15 cellular contexts compared by ENCODE assay signal in the genomic region with DNA sequence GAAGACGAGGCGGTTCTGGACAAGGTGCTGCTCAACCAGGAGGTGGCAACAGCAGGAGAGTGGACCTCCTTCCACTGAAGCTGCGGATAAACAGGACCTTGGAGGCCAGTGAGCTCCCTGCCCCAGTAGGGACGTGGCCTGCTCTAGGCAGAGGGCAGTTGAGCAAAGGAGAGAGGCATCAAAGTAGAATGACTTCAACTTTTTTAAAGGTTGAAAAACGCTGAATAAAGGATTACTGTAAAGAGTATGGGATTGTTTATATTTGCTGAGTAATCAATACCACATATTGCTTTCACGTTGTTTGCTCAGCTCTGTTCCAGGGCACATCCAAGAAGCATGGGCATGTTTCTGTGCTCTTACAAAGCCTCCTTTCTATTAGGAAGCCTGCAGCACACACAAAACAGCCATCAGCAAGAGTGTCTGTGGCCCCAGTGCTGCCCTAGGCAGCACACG. TPM values are rescaled to one million over a fixed set of nuclear protein-coding genes. Genes with fewer than 3 reads are reported as not detected.
A peak's percentile ranks its signal among the peaks of the same experiment; 100 is the strongest.
DNase-seq lines count a peak whose midpoint lies in the region; TF ChIP-seq lines count a peak whose summit lies in the region.
"Had no signal": no experiment of that assay in that cellular context is flagged by ENCODE, and none has a peak within 500 bp of the region (broad histone marks: within the 10 kb centered on the region; RNA-seq: fewer than 3 reads in every experiment).

No MANE protein-coding gene starts in this region.

- H3K4me1 ChIP-seq in Caco-2 (peaks cover 69% of the 10 kb centered on the region), endodermal cell (ENCODE audit: control insufficient read depth, insufficient read depth, low read length) (peaks cover 25% of the 10 kb centered on the region), mesendoderm (ENCODE audit: control insufficient read depth, low read depth, low read length) (peaks cover 3% of the 10 kb centered on the region)
- H3K4me1 ChIP-seq: parathyroid adenoma had no signal

- H3K27ac Mint-ChIP-seq in Caco-2 (ENCODE audit: unreplicated experiment) (peak overlapping the region; percentile 93), endodermal cell (no peak overlapping the region)
- no peak overlapping the region for H3K27ac Mint-ChIP-seq in activated naive CD4-positive, alpha-beta T cell treated with anti-CD3 and anti-CD28 coated beads for 36 hours

- 85 to 93% methylated on average over 5 to 7 of the region's 7 CpGs for WGBS in endodermal cell (ENCODE audit: insufficient coverage in 1 of 2, insufficient read length in 1 of 2), 2 experiments
- WGBS in mesendoderm (ENCODE audit: extremely low coverage, insufficient coverage, low lambda C conversion rate) = no CpG with 5 or more reads among the region's 7 CpGs

- no peak overlapping the region for H4K8ac ChIP-seq in mesendoderm (ENCODE audit: low read depth, low read length)

- H3K56ac ChIP-seq in mesendoderm (ENCODE audit: low read length) = no peak overlapping the region

- H3K4me3 ChIP-seq in Caco-2 (ENCODE audit: low read depth, low read length) (no peak overlapping the region), endodermal cell (ENCODE audit: low read length) (no peak overlapping the region), mesendoderm (ENCODE audit: low read length) (no peak overlapping the region)
- H3K4me3 ChIP-seq: smooth muscle cell, thyroid gland had no signal

- DNase-seq in Caco-2 (peak in 1 of 2 experiments; percentile 55), NCI-H146 treated with DMSO at 0.1 percent for 48 hours (lab: John Stamatoyannopoulos, UW; ENCODE audit: unreplicated experiment) (peak; percentile 35), endodermal cell (peak; percentile 41), mesendoderm (peak; percentile 13), T-helper 1 cell (no peak), UCSD-AML1 (lab: John Stamatoyannopoulos, UW; ENCODE audit: unreplicated experiment) (no peak), GF-D8 (lab: John Stamatoyannopoulos, UW) (no peak)
- DNase-seq in activated naive CD4-positive, alpha-beta T cell treated with anti-CD3 and anti-CD28 coated beads for 36 hours = no peak
- DNase-seq: Calu3; effector CD8-positive, alpha-beta T cell; left ventricle myocardium superior; T-helper 2 cell had no signal

- H3K36me3 Mint-ChIP-seq in Caco-2 (ENCODE audit: insufficient read depth, unreplicated experiment) = peaks cover 35% of the 10 kb centered on the region
- H3K36me3 Mint-ChIP-seq in endodermal cell (ENCODE audit: low read depth) = no peaks in the 10 kb centered on the region
- H3K36me3 Mint-ChIP-seq in activated naive CD4-positive, alpha-beta T cell treated with anti-CD3 and anti-CD28 coated beads for 36 hours (ENCODE audit: low read depth) = no peaks in the 10 kb centered on the region

- H3K18ac ChIP-seq in mesendoderm (ENCODE audit: low read length) = no peak overlapping the region

- H4K5ac ChIP-seq in mesendoderm (ENCODE audit: low read length) = no peak overlapping the region

- H3K4me2 ChIP-seq in mesendoderm (ENCODE audit: low read length) = no peak overlapping the region
- H3K4me2 ChIP-seq: smooth muscle cell had no signal

- H3K27ac ChIP-seq in endodermal cell (ENCODE audit: low read depth, low read length) (no peak overlapping the region), mesendoderm (ENCODE audit: low read depth, low read length) (no peak overlapping the region)
- H3K27ac ChIP-seq: parathyroid adenoma had no signal

- H3K9ac ChIP-seq in endodermal cell (ENCODE audit: extremely low read depth, low read length, poor library complexity, severe bottlenecking) (no peak overlapping the region), mesendoderm (ENCODE audit: low read length) (no peak overlapping the region)
- H3K9ac ChIP-seq: parathyroid adenoma had no signal

- CTCF ChIA-PET in Caco-2 (lab: Charles Lee) = interaction anchor here (0.6 to 2.3 kb wide), 4 partner anchors 9 to 492 kb away, joined by 4 to 13 read pairs (median 10); a partner anchor contains a TSS
- CTCF ChIA-PET in activated naive CD4-positive, alpha-beta T cell treated with anti-CD3 and anti-CD28 coated beads for 36 hours (lab: Charles Lee) = no interaction called here

- no TSS peak for BruUV-seq in Caco-2 (replicated peaks; lab: Mats Ljungman, UMichigan)

- H3K27me3 ChIP-seq in Caco-2 (replicated peaks; ENCODE audit: control insufficient read depth, insufficient read depth, low read length) = no peaks in the 10 kb centered on the region
- no peaks in the 10 kb centered on the region for H3K27me3 ChIP-seq in endodermal cell (ENCODE audit: control insufficient read depth, insufficient read depth, low read length, poor library complexity, severe bottlenecking)
- no peaks in the 10 kb centered on the region for H3K27me3 ChIP-seq in mesendoderm (ENCODE audit: insufficient read depth, low read length, poor library complexity)
- H3K27me3 ChIP-seq: thyroid gland had no signal

- no peak overlapping the region for H2BK5ac ChIP-seq in mesendoderm (ENCODE audit: low read length)

- H2BK120ac ChIP-seq in mesendoderm (ENCODE audit: low read depth, low read length) = no peak overlapping the region

- H3K79me2 ChIP-seq in mesendoderm (ENCODE audit: control insufficient read depth, insufficient read depth, low read length) = no peaks in the 10 kb centered on the region
- H3K79me2 ChIP-seq: parathyroid adenoma had no signal

- H3K27me3 Mint-ChIP-seq in Caco-2 (ENCODE audit: insufficient read depth, unreplicated experiment) (no peaks in the 10 kb centered on the region), endodermal cell (ENCODE audit: insufficient read depth) (peaks cover 12% of the 10 kb centered on the region)
- peaks cover 15% of the 10 kb centered on the region for H3K27me3 Mint-ChIP-seq in activated naive CD4-positive, alpha-beta T cell treated with anti-CD3 and anti-CD28 coated beads for 36 hours (ENCODE audit: low read depth)

- H3K4ac ChIP-seq in mesendoderm (ENCODE audit: low read depth, low read length) = no peak overlapping the region

- intact Hi-C loops in Caco-2 (cut with micrococcal nuclease; ENCODE audit: unreplicated experiment) = loop anchor here (10.0 kb wide), 1 partner anchor 465 kb away; no protein-coding TSS in a partner anchor
- intact Hi-C loops in activated naive CD4-positive, alpha-beta T cell treated with anti-CD3 and anti-CD28 coated beads for 36 hours (cut with micrococcal nuclease) = no loop called here

- POLR2A ChIA-PET in Caco-2 (lab: Charles Lee) = interaction anchor here (2.4 to 3.4 kb wide), 2 partner anchors 9 to 12 kb away, joined by 28 to 51 read pairs; no protein-coding TSS in a partner anchor

- H3K9me3 Mint-ChIP-seq in Caco-2 (ENCODE audit: unreplicated experiment) = no peaks in the 10 kb centered on the region
- H3K9me3 Mint-ChIP-seq in endodermal cell = no peaks in the 10 kb centered on the region
- H3K9me3 Mint-ChIP-seq in activated naive CD4-positive, alpha-beta T cell treated with anti-CD3 and anti-CD28 coated beads for 36 hours = no peaks in the 10 kb centered on the region

- H3K36me3 ChIP-seq in Caco-2 (ENCODE audit: control insufficient read depth, insufficient read depth, low read length) (peaks cover 2% of the 10 kb centered on the region; the same call in 1 of the 2 replicates), endodermal cell (ENCODE audit: control insufficient read depth, insufficient read depth, low read length) (no peaks in the 10 kb centered on the region), mesendoderm (ENCODE audit: control insufficient read depth, insufficient read depth, low read length) (no peaks in the 10 kb centered on the region)
- H3K36me3 ChIP-seq: thyroid gland had no signal

- no peak overlapping the region for H2BK15ac ChIP-seq in mesendoderm (replicated peaks; ENCODE audit: low read depth)

- H2AK5ac ChIP-seq in mesendoderm (ENCODE audit: low read length) = no peak overlapping the region

- H3K4me1 Mint-ChIP-seq in Caco-2 (ENCODE audit: low read depth, unreplicated experiment) = peaks cover 43% of the 10 kb centered on the region
- H3K4me1 Mint-ChIP-seq in endodermal cell = peaks cover 25% of the 10 kb centered on the region
- H3K4me1 Mint-ChIP-seq in activated naive CD4-positive, alpha-beta T cell treated with anti-CD3 and anti-CD28 coated beads for 36 hours (ENCODE audit: low read depth) = peaks cover 18% of the 10 kb centered on the region

- H3K4me3 Mint-ChIP-seq in Caco-2 (ENCODE audit: unreplicated experiment) (peak overlapping the region; percentile 75), endodermal cell (no peak overlapping the region)
- H3K4me3 Mint-ChIP-seq in activated naive CD4-positive, alpha-beta T cell treated with anti-CD3 and anti-CD28 coated beads for 36 hours = no peak overlapping the region

- H3K79me1 ChIP-seq in mesendoderm (ENCODE audit: low read length) = no peaks in the 10 kb centered on the region

- peak in 1 of 2 experiments; percentile 37 for TF ChIP-seq CTCF in Caco-2 (IDR thresholded peaks at IDR 0.05; ENCODE audit: insufficient read depth in 1 of 2, low read depth in 1 of 2, low read length in 1 of 2, severe bottlenecking in 1 of 2, unreplicated experiment in 1 of 2)
- peak; percentile 45 for TF ChIP-seq CTCF in endodermal cell (conservative IDR thresholded peaks at IDR 0.05)

- H3K9me3 ChIP-seq in Caco-2 (no peaks in the 10 kb centered on the region), endodermal cell (ENCODE audit: control insufficient read depth, low read length) (no peaks in the 10 kb centered on the region)
- H3K9me3 ChIP-seq: thyroid gland had no signal

- no peak overlapping the region for H3K23ac ChIP-seq in mesendoderm (ENCODE audit: low read length)

RNA-seq across cellular contexts. Expression of a gene that starts 48.1 kb away (rescaled TPM):
- total RNA-seq in Caco-2 (2022) (17.0 and 25.3 TPM in 2 replicates), endodermal cell (10 to 100 TPM; 14.4 to 24.2 TPM)
- 25.8 TPM for polyA plus RNA-seq in endodermal cell (2013, experiment 1 of 2)
- 21.8 TPM for polyA plus RNA-seq in endodermal cell (2013, experiment 2 of 2)
- polyA plus RNA-seq in mesendoderm (2013, experiment 1 of 2) = 9.5 TPM
- 8.6 TPM for polyA plus RNA-seq in mesendoderm (2013, experiment 2 of 2)
- total RNA-seq in activated naive CD4-positive, alpha-beta T cell treated with anti-CD3 and anti-CD28 coated beads for 36 hours = 10 to 100 TPM; 21.1 to 22.8 TPM

RNA-seq across cellular contexts. Expression of a gene that starts 48.1 kb away (rescaled TPM):
- 2.4 and 2.6 TPM in 2 replicates for total RNA-seq in Caco-2 (2022)
- 1 to 10 TPM; 1.5 to 1.7 TPM for total RNA-seq in endodermal cell
- polyA plus RNA-seq in endodermal cell (2013, experiment 1 of 2) = 2.4 TPM
- polyA plus RNA-seq in endodermal cell (2013, experiment 2 of 2) = 2.2 TPM
- polyA plus RNA-seq in mesendoderm (2013, experiment 1 of 2) = 1.8 TPM
- polyA plus RNA-seq in mesendoderm (2013, experiment 2 of 2) = 1.8 TPM
- total RNA-seq in activated naive CD4-positive, alpha-beta T cell treated with anti-CD3 and anti-CD28 coated beads for 36 hours = 1 to 10 TPM; 2.9 to 3.1 TPM

Comparison
In these comparisons a context has a peak if more than half of its experiments do, and no peak if none do; other contexts are left out.
1. DNase-seq: peak in NCI-H146 treated with DMSO at 0.1 percent for 48 hours (single experiment), endodermal cell (single experiment) and mesendoderm (single experiment); none in activated naive CD4-positive, alpha-beta T cell treated with anti-CD3 and anti-CD28 coated beads for 36 hours (single experiment), T-helper 1 cell (0 of 5), UCSD-AML1 (single experiment) and GF-D8 (single experiment).